23 cellular contexts compared by ENCODE assay signal in genomic region chr1:228339059-228339704, GRCh38.
DNase-seq lines count a peak whose midpoint lies in the region; ATAC-seq and TF ChIP-seq lines count a peak whose summit lies in the region.
"Had no signal": no experiment of that assay in that cellular context is flagged by ENCODE, and none has a peak within 500 bp of the region (broad histone marks: within the 10 kb centered on the region; RNA-seq: fewer than 3 reads in every experiment).

No MANE protein-coding gene starts in this region.

- no peak overlapping the region for H2BK120ac ChIP-seq in trophoblast cell (ENCODE audit: insufficient read depth, low read length, poor library complexity)

- no peaks in the 10 kb centered on the region for H3K79me1 ChIP-seq in trophoblast cell (ENCODE audit: low read length)

- H3K4me1 ChIP-seq in trophoblast cell (ENCODE audit: control insufficient read depth in 1 of 2, insufficient read depth in 2 of 2, low read length in 2 of 2): no peaks in the 10 kb centered on the region

- peaks cover 7% of the 10 kb centered on the region for H3K9me3 Mint-ChIP-seq in activated naive CD4-positive, alpha-beta T cell treated with anti-CD3 and anti-CD28 coated beads, Interleukin-2, amount 10 ng/mL, durations not matched to agents 7 days and 5 days
- H3K9me3 Mint-ChIP-seq in Calu3 (ENCODE audit: low read depth, unreplicated experiment): no peaks in the 10 kb centered on the region
- peaks cover 0 to 5% of the 10 kb centered on the region in 2 donors for H3K9me3 Mint-ChIP-seq in activated T-cell treated with anti-CD3 and anti-CD28 coated beads, Interleukin-2, amount 50 U/mL, for 72 hours

- H2AK5ac ChIP-seq in trophoblast cell (ENCODE audit: low read length): no peak overlapping the region

- intact Hi-C loops in Calu3 (cut with micrococcal nuclease; ENCODE audit: unreplicated experiment): no loop called here

- H3K4me3 ChIP-seq in trophoblast cell (ENCODE audit: low read depth, low read length): peak overlapping the region; percentile 14
- H3K4me3 ChIP-seq: BLaER1, GM12878, GM23248 had no signal

- H3K23ac ChIP-seq in trophoblast cell (ENCODE audit: low read length): no peak overlapping the region

- H3K27me3 ChIP-seq in trophoblast cell (ENCODE audit: insufficient read depth, low read length): no peaks in the 10 kb centered on the region
- H3K27me3 ChIP-seq: BLaER1 had no signal

- H2AFZ ChIP-seq in trophoblast cell (ENCODE audit: insufficient read depth, low read length, poor library complexity): no peak overlapping the region
- H2AFZ ChIP-seq: GM23248 had no signal

- no peak overlapping the region for H4K8ac ChIP-seq in trophoblast cell (ENCODE audit: low read depth, low read length)

- no peak overlapping the region for H4K12ac ChIP-seq in trophoblast cell (ENCODE audit: low read depth, low read length)

- no peaks in the 10 kb centered on the region for H3K79me2 ChIP-seq in trophoblast cell (ENCODE audit: control insufficient read depth, insufficient read depth, low read length, poor library complexity)

- BruUV-seq in Calu3 (replicated peaks; lab: Mats Ljungman, UMichigan): no TSS peak

- no peak overlapping the region for H2BK12ac ChIP-seq in trophoblast cell (ENCODE audit: low read length)

- H3K9ac ChIP-seq in trophoblast cell (ENCODE audit: low read length): no peak overlapping the region
- H3K9ac ChIP-seq: BLaER1, GM23248 had no signal

- no peak for TF ChIP-seq CTCF in Calu3 (IDR thresholded peaks at IDR 0.05; ENCODE audit: unreplicated experiment)

- no peak overlapping the region for H3K27ac Mint-ChIP-seq in activated naive CD4-positive, alpha-beta T cell treated with anti-CD3 and anti-CD28 coated beads, Interleukin-2, amount 10 ng/mL, durations not matched to agents 7 days and 5 days
- H3K27ac Mint-ChIP-seq in Calu3 (ENCODE audit: unreplicated experiment): no peak overlapping the region
- H3K27ac Mint-ChIP-seq in activated T-cell treated with anti-CD3 and anti-CD28 coated beads, Interleukin-2, amount 50 U/mL, for 72 hours: no peak overlapping the region
- H3K27ac Mint-ChIP-seq: CD8-positive, alpha-beta T cell had no signal

- no peaks in the 10 kb centered on the region for H3K27me3 Mint-ChIP-seq in activated naive CD4-positive, alpha-beta T cell treated with anti-CD3 and anti-CD28 coated beads, Interleukin-2, amount 10 ng/mL, durations not matched to agents 7 days and 5 days
- no peaks in the 10 kb centered on the region for H3K27me3 Mint-ChIP-seq in Calu3 (ENCODE audit: unreplicated experiment)
- H3K27me3 Mint-ChIP-seq in activated T-cell treated with anti-CD3 and anti-CD28 coated beads, Interleukin-2, amount 50 U/mL, for 72 hours (ENCODE audit: low read depth): no peaks in the 10 kb centered on the region

- no peak overlapping the region for H4K91ac ChIP-seq in trophoblast cell (ENCODE audit: low read depth, low read length)

- H3K4me3 Mint-ChIP-seq in activated naive CD4-positive, alpha-beta T cell treated with anti-CD3 and anti-CD28 coated beads, Interleukin-2, amount 10 ng/mL, durations not matched to agents 7 days and 5 days: no peak overlapping the region
- H3K4me3 Mint-ChIP-seq in Calu3 (ENCODE audit: low read depth, unreplicated experiment): no peak overlapping the region
- no peak overlapping the region for H3K4me3 Mint-ChIP-seq in activated T-cell treated with anti-CD3 and anti-CD28 coated beads, Interleukin-2, amount 50 U/mL, for 72 hours
- H3K4me3 Mint-ChIP-seq: CD8-positive, alpha-beta T cell had no signal

- peaks cover 7 to 8% of the 10 kb centered on the region in 2 experiments for H3K36me3 ChIP-seq in trophoblast cell (ENCODE audit: control insufficient read depth in 1 of 2, insufficient read depth in 2 of 2, low read length in 2 of 2)

- no peak overlapping the region for H3K4ac ChIP-seq in trophoblast cell (ENCODE audit: low read depth, low read length)

- no peak overlapping the region for H3K4me2 ChIP-seq in trophoblast cell (ENCODE audit: low read length)

- no peak for ATAC-seq in activated T-cell treated with anti-CD3 and anti-CD28 coated beads, Interleukin-2, amount 50 U/mL, for 72 hours (replicated peaks in 1 of 2)
- ATAC-seq: CD8-positive, alpha-beta T cell; GM12878; HCT116 had no signal

- H2BK5ac ChIP-seq in trophoblast cell (ENCODE audit: low read depth, low read length, poor library complexity): no peak overlapping the region

- H3K27ac ChIP-seq in trophoblast cell (ENCODE audit: low read depth, low read length): no peak overlapping the region
- H3K27ac ChIP-seq: BLaER1, GM23248 had no signal

- peak; percentile 18 for DNase-seq in activated naive CD4-positive, alpha-beta T cell treated with anti-CD3 and anti-CD28 coated beads, Interleukin-2, amount 10 ng/mL, durations not matched to agents 7 days and 5 days
- no peak for DNase-seq in activated naive CD4-positive, alpha-beta T cell treated with Interleukin-2 at 50 U/mL for 16 hours
- DNase-seq in Calu3: peak; percentile 0
- peak; percentile 38 for DNase-seq in islet precursor cell
- DNase-seq in trophoblast cell: no peak
- no peak for DNase-seq in NCI-H1417 treated with DMSO at 0.1 percent for 48 hours (lab: John Stamatoyannopoulos, UW)
- no peak for DNase-seq in activated T-cell treated with anti-CD3 and anti-CD28 coated beads, Interleukin-2, amount 50 U/mL, for 72 hours
- no peak for DNase-seq in stimulated activated CD8-positive, alpha-beta memory T cell treated with anti-CD3 and anti-CD28 coated beads, Interleukin-4, amount 100 ng/mL, for 48 hours
- DNase-seq: DMS53, EL, GM23248, KBM-7, MV-4-11, NCI-H1417, NCI-H187 treated with DMSO at 0.1 percent for 48 hours, NCI-H2227 treated with DMSO at 0.1 percent for 48 hours, NCI-H510A treated with DMSO at 0.1 percent for 48 hours, NCI-H774, SIG-M5 had no signal

- peaks cover 13% of the 10 kb centered on the region for H3K4me1 Mint-ChIP-seq in activated naive CD4-positive, alpha-beta T cell treated with anti-CD3 and anti-CD28 coated beads, Interleukin-2, amount 10 ng/mL, durations not matched to agents 7 days and 5 days
- no peaks in the 10 kb centered on the region for H3K4me1 Mint-ChIP-seq in Calu3 (ENCODE audit: low read depth, unreplicated experiment)
- H3K4me1 Mint-ChIP-seq in activated T-cell treated with anti-CD3 and anti-CD28 coated beads, Interleukin-2, amount 50 U/mL, for 72 hours (ENCODE audit: low read depth): no peaks in the 10 kb centered on the region

- H3K18ac ChIP-seq in trophoblast cell (ENCODE audit: low read length): no peak overlapping the region

- CTCF ChIA-PET in activated naive CD4-positive, alpha-beta T cell treated with anti-CD3 and anti-CD28 coated beads, Interleukin-2, amount 10 ng/mL, durations not matched to agents 7 days and 5 days (lab: Charles Lee): no interaction called here
- CTCF ChIA-PET in Calu3 (lab: Charles Lee): no interaction called here

- H3K14ac ChIP-seq in trophoblast cell (ENCODE audit: low read length): no peak overlapping the region

- H3K36me3 Mint-ChIP-seq in activated naive CD4-positive, alpha-beta T cell treated with anti-CD3 and anti-CD28 coated beads, Interleukin-2, amount 10 ng/mL, durations not matched to agents 7 days and 5 days: peaks cover 1% of the 10 kb centered on the region
- H3K36me3 Mint-ChIP-seq in Calu3 (ENCODE audit: insufficient read depth, unreplicated experiment): peaks cover 3% of the 10 kb centered on the region
- H3K36me3 Mint-ChIP-seq in activated T-cell treated with anti-CD3 and anti-CD28 coated beads, Interleukin-2, amount 50 U/mL, for 72 hours (ENCODE audit: insufficient read depth in 2 of 2): no peaks in the 10 kb centered on the region

- peaks cover 1% of the 10 kb centered on the region for H3K9me3 ChIP-seq in trophoblast cell (ENCODE audit: insufficient read depth, low read depth, low read length)
- H3K9me3 ChIP-seq: BLaER1 had no signal

- no CpG with 5 or more reads among the region's 9 CpGs for WGBS in trophoblast cell (ENCODE audit: extremely low coverage, insufficient coverage, insufficient read length)

Comparison
In these comparisons a context has a peak if more than half of its experiments do, and no peak if none do; other contexts are left out.
1. DNase-seq: peak in activated naive CD4-positive, alpha-beta T cell treated with anti-CD3 and anti-CD28 coated beads, Interleukin-2, amount 10 ng/mL, durations not matched to agents 7 days and 5 days (single experiment), Calu3 (single experiment) and islet precursor cell (single experiment); none in activated naive CD4-positive, alpha-beta T cell treated with Interleukin-2 at 50 U/mL for 16 hours (single experiment), trophoblast cell (0 of 2), NCI-H1417 treated with DMSO at 0.1 percent for 48 hours (single experiment), activated T-cell treated with anti-CD3 and anti-CD28 coated beads, Interleukin-2, amount 50 U/mL, for 72 hours (0 of 2) and stimulated activated CD8-positive, alpha-beta memory T cell treated with anti-CD3 and anti-CD28 coated beads, Interleukin-4, amount 100 ng/mL, for 48 hours (single experiment).